Comparison of ENCODE assay signal across 19 cellular contexts in the genomic region with DNA sequence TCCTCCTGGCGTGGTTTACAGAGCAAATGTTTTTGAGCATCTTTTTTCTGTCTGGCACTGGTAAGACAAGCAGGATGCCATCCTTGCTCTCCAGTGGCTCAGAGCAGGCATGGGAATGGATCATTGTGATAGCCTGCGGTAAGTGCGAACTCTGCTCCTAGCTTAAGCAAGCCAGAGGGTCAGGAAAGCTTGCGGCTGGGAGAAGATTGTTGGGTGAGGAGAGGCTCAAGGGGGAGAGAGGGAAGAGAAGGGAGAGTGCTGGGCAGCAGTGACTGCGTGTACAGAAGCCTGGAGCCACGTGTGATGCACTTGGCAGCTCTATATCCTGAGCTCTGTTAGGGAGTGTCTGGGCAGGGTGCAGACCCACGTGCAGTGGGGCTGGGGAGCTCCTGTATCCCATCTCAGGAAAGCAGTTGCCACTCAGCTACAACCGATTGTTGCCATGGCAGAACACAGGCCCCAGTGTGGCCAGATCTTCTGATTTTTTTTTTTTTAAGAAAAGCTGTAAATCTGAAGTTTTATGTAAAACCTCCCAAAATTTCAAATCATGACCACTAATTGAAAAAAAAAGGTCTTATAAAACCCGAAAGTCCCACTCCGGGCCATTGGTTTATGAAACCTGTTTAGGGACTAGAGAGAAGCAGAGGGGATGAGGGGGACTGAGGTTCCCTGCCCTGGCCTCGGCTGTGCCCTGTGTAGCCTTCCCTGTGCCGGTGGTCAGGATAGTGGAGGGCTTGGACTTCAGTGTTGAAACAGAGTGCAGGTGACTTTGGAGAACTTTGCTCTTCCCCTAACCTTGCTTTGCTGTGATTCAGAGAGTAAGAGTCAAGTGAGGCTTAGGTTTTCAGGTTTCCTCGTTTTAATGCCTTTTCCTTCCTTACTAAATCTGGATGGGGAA.
"Had no signal": no experiment of that assay in that cellular context is flagged by ENCODE, and none has a peak within 500 bp of the region (broad histone marks: within the 10 kb centered on the region; RNA-seq: fewer than 3 reads in every experiment).

No MANE protein-coding gene starts in this region.

- ATAC-seq: activated CD8-positive, alpha-beta T cell treated with anti-CD3 and anti-CD28 coated beads for 36 hours; activated naive CD8-positive, alpha-beta T cell treated with anti-CD3 and anti-CD28 coated beads, Interleukin-2, amount 50 U/mL, for 24 hours; activated T-cell treated with anti-CD3 and anti-CD28 coated beads, Interleukin-2, amount 50 U/mL, for 4 hours; left colon; mucosa of descending colon; stimulated activated naive CD8-positive, alpha-beta T cell treated with anti-CD3 and anti-CD28 coated beads, Interleukin-15, Interleukin-2, amounts not matched to agents 100 U/mL and 50 U/mL, for 24 hours had no signal

- H3K4me1 ChIP-seq: ascending aorta, esophagus squamous epithelium, uterus had no signal

- DNase-seq: activated CD4-positive, alpha-beta T cell treated with anti-CD3 and anti-CD28 coated beads, Interleukin-2, amount 10 ng/mL, durations not matched to agents 24 days and 14 days; activated CD8-positive, alpha-beta T cell treated with anti-CD3 and anti-CD28 coated beads for 36 hours; activated naive CD4-positive, alpha-beta T cell treated with anti-CD3 and anti-CD28 coated beads for 36 hours; activated naive CD8-positive, alpha-beta T cell treated with anti-CD3 and anti-CD28 coated beads, Interleukin-2, amount 50 U/mL, for 24 hours; activated T-cell treated with anti-CD3 and anti-CD28 coated beads, Interleukin-2, amount 50 U/mL, for 4 hours; effector CD8-positive, alpha-beta T cell; esophagus squamous epithelium; left colon; mammary epithelial cell; mucosa of descending colon; naive B cell; stimulated activated CD4-positive, alpha-beta T cell treated with anti-CD3 and anti-CD28 coated beads, Interleukin-12 subunit alpha, Interleukin-12 subunit beta, amount 100 ng/mL, for 4 hours; stimulated activated CD4-positive, alpha-beta T cell treated with anti-CD3 and anti-CD28 coated beads, Interleukin-1b, Interleukin-23, amount 100 ng/mL, for 48 hours; stimulated activated naive CD8-positive, alpha-beta T cell treated with anti-CD3 and anti-CD28 coated beads, Interleukin-15, Interleukin-2, amounts not matched to agents 100 U/mL and 50 U/mL, for 24 hours; substantia nigra; T1000; tibial artery; uterus had no signal

- H3K9me3 ChIP-seq: ascending aorta, esophagus squamous epithelium, mucosa of descending colon, tibial artery, uterus had no signal

- H3K27me3 ChIP-seq: ascending aorta, esophagus squamous epithelium, tibial artery, uterus had no signal

- H3K27ac ChIP-seq: ascending aorta, esophagus squamous epithelium, tibial artery, uterus had no signal

- H3K36me3 ChIP-seq: ascending aorta, esophagus squamous epithelium, tibial artery, uterus had no signal

- H3K4me3 ChIP-seq: ascending aorta, esophagus squamous epithelium, mucosa of descending colon, tibial artery, uterus had no signal
